In the genomic region with DNA sequence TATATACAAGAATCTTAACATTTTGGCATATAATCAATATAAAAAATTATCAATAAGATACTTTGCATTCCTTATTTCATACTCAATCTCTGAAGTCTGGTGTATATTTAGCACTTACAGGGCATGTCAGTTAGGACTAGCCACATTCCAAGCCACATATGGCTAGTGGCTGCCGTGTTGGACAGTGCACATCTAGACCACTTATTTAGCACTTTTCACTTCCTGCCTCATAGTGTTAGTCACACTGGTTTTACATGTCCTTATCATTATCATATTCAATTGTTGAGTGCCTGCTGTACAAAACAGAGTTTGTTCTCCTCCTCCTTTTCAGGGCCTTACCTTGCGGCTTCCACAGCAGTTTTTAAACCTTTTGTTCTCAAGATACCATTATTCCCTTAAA, we compare ENCODE assay signal across 10 cellular contexts.
DNase-seq lines count a peak whose midpoint lies in the region; ATAC-seq and TF ChIP-seq lines count a peak whose summit lies in the region.
"Had no signal": no experiment of that assay in that cellular context is flagged by ENCODE, and none has a peak within 500 bp of the region (broad histone marks: within the 10 kb centered on the region; RNA-seq: fewer than 3 reads in every experiment).

No MANE protein-coding gene starts in this region.

- DNase-seq in AG20443 (ENCODE audit: low spot score) (peak; percentile 28), foreskin fibroblast (peak; percentile 31 to 72), SKM-1 treated with dmso at 0.1 percent for 144 hours (lab: John Stamatoyannopoulos, UW; ENCODE audit: unreplicated experiment) (no peak), NCI-H1694 treated with DMSO at 0.1 percent for 48 hours (lab: John Stamatoyannopoulos, UW) (no peak)
- DNase-seq: DMS79, PC-3 had no signal

- peaks cover 9% of the 10 kb centered on the region for H3K36me3 Mint-ChIP-seq in T-helper 1 cell treated with Interleukin-12 subunit alpha and Interleukin-12 subunit beta and Interleukin-4 antibody, amounts not matched to agents 30 μg/mL and 1 μg/mL, for 36 hours (ENCODE audit: low read depth)

- H3K4me3 ChIP-seq in foreskin fibroblast (ENCODE audit: low read depth in 1 of 2, low read length in 2 of 2), result no peak overlapping the region

- peak overlapping the region; percentile 10 for H3K4me3 Mint-ChIP-seq in T-helper 1 cell treated with Interleukin-12 subunit alpha and Interleukin-12 subunit beta and Interleukin-4 antibody, amounts not matched to agents 30 μg/mL and 1 μg/mL, for 36 hours

- H3K27me3 Mint-ChIP-seq in T-helper 1 cell treated with Interleukin-12 subunit alpha and Interleukin-12 subunit beta and Interleukin-4 antibody, amounts not matched to agents 30 μg/mL and 1 μg/mL, for 36 hours (ENCODE audit: low read depth), result no peaks in the 10 kb centered on the region

- peaks cover 54% of the 10 kb centered on the region for H3K4me1 Mint-ChIP-seq in T-helper 1 cell treated with Interleukin-12 subunit alpha and Interleukin-12 subunit beta and Interleukin-4 antibody, amounts not matched to agents 30 μg/mL and 1 μg/mL, for 36 hours (ENCODE audit: low read depth)

- TF ChIP-seq CTCF in foreskin fibroblast (IDR thresholded peaks at IDR 0.05; ENCODE audit: low read depth, low read length), result no peak

- ATAC-seq in GM18907 (IDR thresholded peaks at IDR 0.05; ENCODE audit: unreplicated experiment) (peak; percentile 38), HG02970 (IDR thresholded peaks at IDR 0.05; ENCODE audit: low FRiP score, unreplicated experiment) (no peak), HG03460 (IDR thresholded peaks at IDR 0.05; ENCODE audit: unreplicated experiment) (no peak)
- ATAC-seq: PC-3 had no signal

- peak overlapping the region; percentile 66 for H3K27ac Mint-ChIP-seq in T-helper 1 cell treated with Interleukin-12 subunit alpha and Interleukin-12 subunit beta and Interleukin-4 antibody, amounts not matched to agents 30 μg/mL and 1 μg/mL, for 36 hours

- no peaks in the 10 kb centered on the region for H3K9me3 Mint-ChIP-seq in T-helper 1 cell treated with Interleukin-12 subunit alpha and Interleukin-12 subunit beta and Interleukin-4 antibody, amounts not matched to agents 30 μg/mL and 1 μg/mL, for 36 hours

Comparison
In these comparisons a context has a peak if more than half of its experiments do, and no peak if none do; other contexts are left out.
1. DNase-seq: peak in AG20443 (single experiment) and foreskin fibroblast (2 of 2); none in SKM-1 treated with dmso at 0.1 percent for 144 hours (single experiment) and NCI-H1694 treated with DMSO at 0.1 percent for 48 hours (single experiment).